ENCODE assay signal across 4 cellular contexts in genomic region chr22:17147458-17147857, GRCh38. TPM values are rescaled to one million over a fixed set of nuclear protein-coding genes. Genes with fewer than 3 reads are reported as not detected.
"Had no signal": no experiment of that assay in that cellular context is flagged by ENCODE, and none has a peak within 500 bp of the region (broad histone marks: within the 10 kb centered on the region; RNA-seq: fewer than 3 reads in every experiment).

No MANE protein-coding gene starts in this region.

RNA-seq across cellular contexts. Expression of gene HDHD5, which starts 11.6 kb away (rescaled TPM):
- total RNA-seq: HepG2 had no signal
- polyA plus RNA-seq: HepG2 had no signal

RNA-seq across cellular contexts. Expression of gene TMEM121B, which starts 26.3 kb away (rescaled TPM):
- total RNA-seq: HepG2, NCI-H460, PC-9, RPMI7951 had no signal
- polyA plus RNA-seq: HepG2 had no signal
